Comparison of ENCODE assay signal across 8 cellular contexts in genomic region chr3:57983734-57984518, GRCh38. TPM values are rescaled to one million over a fixed set of nuclear protein-coding genes. Genes with fewer than 3 reads are reported as not detected.
DNase-seq lines count a peak whose midpoint lies in the region; ATAC-seq and TF ChIP-seq lines count a peak whose summit lies in the region.

No MANE protein-coding gene starts in this region.

- intact Hi-C loops in activated naive CD4-positive, alpha-beta T cell treated with anti-CD3 and anti-CD28 coated beads for 36 hours (cut with micrococcal nuclease), result loop anchor here (1.0 to 2.0 kb wide), 3 partner anchors 28 to 387 kb away; partner anchors contain the start of gene ARF4

- peaks cover 22% of the 10 kb centered on the region for H3K4me1 Mint-ChIP-seq in activated naive CD4-positive, alpha-beta T cell treated with anti-CD3 and anti-CD28 coated beads for 36 hours (ENCODE audit: low read depth)

- no peaks in the 10 kb centered on the region for H3K27me3 Mint-ChIP-seq in activated naive CD4-positive, alpha-beta T cell treated with anti-CD3 and anti-CD28 coated beads for 36 hours (ENCODE audit: low read depth)

- ATAC-seq in GM18907 (IDR thresholded peaks at IDR 0.05; ENCODE audit: unreplicated experiment) (peak; percentile 99), HG03103 (IDR thresholded peaks at IDR 0.05; ENCODE audit: low read depth, unreplicated experiment) (peak; percentile 89)

- H3K9me3 Mint-ChIP-seq in activated naive CD4-positive, alpha-beta T cell treated with anti-CD3 and anti-CD28 coated beads for 36 hours, result no peaks in the 10 kb centered on the region

- no peak overlapping the region for H3K4me3 Mint-ChIP-seq in activated naive CD4-positive, alpha-beta T cell treated with anti-CD3 and anti-CD28 coated beads for 36 hours

- H3K27ac Mint-ChIP-seq in activated naive CD4-positive, alpha-beta T cell treated with anti-CD3 and anti-CD28 coated beads for 36 hours, result peak overlapping the region; percentile 77

- H3K36me3 Mint-ChIP-seq in activated naive CD4-positive, alpha-beta T cell treated with anti-CD3 and anti-CD28 coated beads for 36 hours (ENCODE audit: low read depth), result no peaks in the 10 kb centered on the region

- DNase-seq in A172 (ENCODE audit: low spot score), result peak; percentile 96
- peak; percentile 83 for DNase-seq in activated naive CD4-positive, alpha-beta T cell treated with anti-CD3 and anti-CD28 coated beads for 36 hours
- DNase-seq in inferior parietal cortex (ENCODE audit: extremely low spot score), result peak; percentile 34
- peak; percentile 31 to 70 for DNase-seq in stimulated activated CD4-positive, alpha-beta T cell treated with anti-CD3 and anti-CD28 coated beads, Interleukin-4, amount 100 ng/mL, for 4 hours
- no peak for DNase-seq in NCI-H1105 treated with DMSO at 0.1 percent for 48 hours (lab: John Stamatoyannopoulos, UW)

- CTCF ChIA-PET in activated naive CD4-positive, alpha-beta T cell treated with anti-CD3 and anti-CD28 coated beads for 36 hours (lab: Charles Lee), result interaction anchor here (2.3 kb wide), 1 partner anchor 23 kb away, joined by 7 read pairs; no protein-coding TSS in a partner anchor

TF ChIP-seq in PFSK-1, 5 proteins besides CTCF, POLR2A, EP300 and RAD21:
- TF ChIP-seq SIN3A (IDR thresholded peaks at IDR 0.05; ENCODE audit: borderline replicate concordance, insufficient read depth, low read length), result peak; percentile 74; the same call in 1 of the 2 replicates
- TF ChIP-seq REST (IDR thresholded peaks at IDR 0.05; ENCODE audit: insufficient read depth in 1 of 2, low read depth in 2 of 2, low read length in 2 of 2), result peak in 1 of 2 experiments; percentile 47; a peak in 1 of 4 replicates
- no peak for TF ChIP-seq FOXP2 (optimal IDR thresholded peaks at IDR 0.05; ENCODE audit: borderline replicate concordance, extremely low read depth, extremely low read length, insufficient read depth)

RNA-seq across cellular contexts. Expression of gene FLNB, which starts 24.3 kb away (rescaled TPM):
- total RNA-seq in A172 (2014; rRNA removed; shearing (Covaris generic)), result 225 and 260 TPM in 2 replicates
- 143 TPM for polyA plus RNA-seq in PFSK-1 (2012; ENCODE audit: insufficient read length, low read depth)
- 10 to 100 TPM; 47.7 to 48.0 TPM for total RNA-seq in activated naive CD4-positive, alpha-beta T cell treated with anti-CD3 and anti-CD28 coated beads for 36 hours
